In the genomic region with DNA sequence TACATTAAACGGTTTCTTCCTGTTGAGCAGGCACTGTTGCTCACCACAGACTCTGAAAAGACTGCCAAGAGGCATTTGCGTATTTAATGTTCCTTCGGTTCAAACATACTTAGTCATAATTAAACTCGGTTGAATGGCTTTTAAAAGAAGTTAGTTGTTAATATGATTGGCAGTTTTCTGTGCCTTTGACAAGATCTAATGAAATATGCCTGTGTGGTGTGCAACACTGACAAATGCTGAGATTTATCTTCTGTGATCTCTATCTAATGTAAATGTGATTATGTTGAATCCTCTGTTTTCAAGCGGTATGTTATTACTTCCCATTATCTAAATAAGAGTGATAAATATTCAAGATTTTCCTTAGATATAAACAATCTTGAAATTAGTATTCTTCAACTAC, we compare ENCODE assay signal across 1 cellular context.
TF ChIP-seq lines count a peak whose summit lies in the region.

No MANE protein-coding gene starts in this region.

TF ChIP-seq in neural cell, 6 proteins besides CTCF, POLR2A, EP300 and RAD21 (continued from another document):
- TF ChIP-seq, protein P1, sequence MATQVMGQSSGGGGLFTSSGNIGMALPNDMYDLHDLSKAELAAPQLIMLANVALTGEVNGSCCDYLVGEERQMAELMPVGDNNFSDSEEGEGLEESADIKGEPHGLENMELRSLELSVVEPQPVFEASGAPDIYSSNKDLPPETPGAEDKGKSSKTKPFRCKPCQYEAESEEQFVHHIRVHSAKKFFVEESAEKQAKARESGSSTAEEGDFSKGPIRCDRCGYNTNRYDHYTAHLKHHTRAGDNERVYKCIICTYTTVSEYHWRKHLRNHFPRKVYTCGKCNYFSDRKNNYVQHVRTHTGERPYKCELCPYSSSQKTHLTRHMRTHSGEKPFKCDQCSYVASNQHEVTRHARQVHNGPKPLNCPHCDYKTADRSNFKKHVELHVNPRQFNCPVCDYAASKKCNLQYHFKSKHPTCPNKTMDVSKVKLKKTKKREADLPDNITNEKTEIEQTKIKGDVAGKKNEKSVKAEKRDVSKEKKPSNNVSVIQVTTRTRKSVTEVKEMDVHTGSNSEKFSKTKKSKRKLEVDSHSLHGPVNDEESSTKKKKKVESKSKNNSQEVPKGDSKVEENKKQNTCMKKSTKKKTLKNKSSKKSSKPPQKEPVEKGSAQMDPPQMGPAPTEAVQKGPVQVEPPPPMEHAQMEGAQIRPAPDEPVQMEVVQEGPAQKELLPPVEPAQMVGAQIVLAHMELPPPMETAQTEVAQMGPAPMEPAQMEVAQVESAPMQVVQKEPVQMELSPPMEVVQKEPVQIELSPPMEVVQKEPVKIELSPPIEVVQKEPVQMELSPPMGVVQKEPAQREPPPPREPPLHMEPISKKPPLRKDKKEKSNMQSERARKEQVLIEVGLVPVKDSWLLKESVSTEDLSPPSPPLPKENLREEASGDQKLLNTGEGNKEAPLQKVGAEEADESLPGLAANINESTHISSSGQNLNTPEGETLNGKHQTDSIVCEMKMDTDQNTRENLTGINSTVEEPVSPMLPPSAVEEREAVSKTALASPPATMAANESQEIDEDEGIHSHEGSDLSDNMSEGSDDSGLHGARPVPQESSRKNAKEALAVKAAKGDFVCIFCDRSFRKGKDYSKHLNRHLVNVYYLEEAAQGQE (IDR thresholded peaks at IDR 0.05; ENCODE audit: borderline replicate concordance) = no peak
TF ChIP-seq in neural cell: peak in this region for 1.
